Comparison of ENCODE assay signal across 9 cellular contexts in genomic region chr16:8850279-8850885, GRCh38. TPM values are rescaled to one million over a fixed set of nuclear protein-coding genes. Genes with fewer than 3 reads are reported as not detected.
DNase-seq lines count a peak whose midpoint lies in the region; ATAC-seq, FAIRE-seq and TF ChIP-seq lines count a peak whose summit lies in the region.
"Had no signal": no experiment of that assay in that cellular context is flagged by ENCODE, and none has a peak within 500 bp of the region (broad histone marks: within the 10 kb centered on the region; RNA-seq: fewer than 3 reads in every experiment).

No MANE protein-coding gene starts in this region.

- peak overlapping the region; percentile 81 for H3K27ac Mint-ChIP-seq in endothelial cell (ENCODE audit: unreplicated experiment)

- ATAC-seq in pancreas (peak; percentile 15 to 53 (median 46)), GM19452 (IDR thresholded peaks at IDR 0.05; ENCODE audit: unreplicated experiment) (no peak)

- peak; percentile 16 for FAIRE-seq in RCC 7860 (lab: Jason Lieb, UNC)
- no peak for FAIRE-seq in pancreas (lab: Jason Lieb, UNC)
- FAIRE-seq: islet of Langerhans had no signal

- peaks cover 0 to 26% (median 9%) of the 10 kb centered on the region in 3 donors for H3K36me3 ChIP-seq in pancreas

- H3K27me3 ChIP-seq in pancreas, result no peaks in the 10 kb centered on the region

- peaks cover 28% of the 10 kb centered on the region for H3K4me1 Mint-ChIP-seq in endothelial cell (ENCODE audit: unreplicated experiment)

- H3K4me3 Mint-ChIP-seq in endothelial cell (ENCODE audit: unreplicated experiment), result peak overlapping the region; percentile 5

- peak; percentile 57 for DNase-seq in GM04503 (ENCODE audit: low read depth)
- peak; percentile 82 for DNase-seq in RCC 7860 (ENCODE audit: low spot score)
- peak; percentile 34 for DNase-seq in endothelial cell (ENCODE audit: low spot score)
- DNase-seq in pancreas, result peak in 2 of 6 donors; percentile 56 to 69
- DNase-seq in NK-92 (lab: John Stamatoyannopoulos, UW; ENCODE audit: unreplicated experiment), result no peak
- no peak for DNase-seq in NCI-H1105 (lab: John Stamatoyannopoulos, UW)
- no peak for DNase-seq in NCI-H510A (lab: John Stamatoyannopoulos, UW)

- intact Hi-C loops in pancreas (cut with DNase I), result no loop called here

- no peaks in the 10 kb centered on the region for H3K9me3 ChIP-seq in pancreas

- H3K9me3 Mint-ChIP-seq in endothelial cell (ENCODE audit: unreplicated experiment), result no peaks in the 10 kb centered on the region

- H3K4me3 ChIP-seq in pancreas, result no peak overlapping the region

- TF ChIP-seq CTCF in endothelial cell (IDR thresholded peaks at IDR 0.05; ENCODE audit: unreplicated experiment) (no peak), pancreas (IDR thresholded peaks at IDR 0.05) (no peak)

- H3K36me3 Mint-ChIP-seq in endothelial cell (ENCODE audit: low read depth, unreplicated experiment), result peaks cover 28% of the 10 kb centered on the region

- no peaks in the 10 kb centered on the region for H3K4me1 ChIP-seq in pancreas

- H3K27ac ChIP-seq in pancreas, result peak overlapping the region in 2 of 4 donors; percentile 27 to 31

- peaks cover 11% of the 10 kb centered on the region for H3K27me3 Mint-ChIP-seq in endothelial cell (ENCODE audit: unreplicated experiment)

- WGBS in pancreas, 2 donors, result 61 to 73% methylated on average over 11 of the region's 11 CpGs

RNA-seq across cellular contexts. Expression of gene CARHSP1, which starts 18.4 kb away (rescaled TPM):
- total RNA-seq in endothelial cell (ENCODE audit: unreplicated experiment), result 127 TPM
- 10 to 100 TPM; 19.8 to 61.2 (median 22.9) TPM for total RNA-seq in pancreas
- polyA plus RNA-seq in pancreas, result 10 to 100 TPM; 69.0 to 78.7 TPM

RNA-seq across cellular contexts. Expression of gene LITAFD, which starts 31.8 kb away (rescaled TPM):
- total RNA-seq in endothelial cell (ENCODE audit: unreplicated experiment), result not detected
- not detected for total RNA-seq in pancreas
- polyA plus RNA-seq in pancreas, result not detected

RNA-seq across cellular contexts. Expression of gene PMM2, which starts 52.7 kb away (rescaled TPM):
- total RNA-seq in endothelial cell (ENCODE audit: unreplicated experiment), result 19.3 TPM
- 10 to 100 TPM; 19.2 to 40.3 (median 29.4) TPM for total RNA-seq in pancreas
- polyA plus RNA-seq in pancreas, result 10 to 100 TPM; 19.6 to 23.9 TPM

RNA-seq across cellular contexts. Expression of gene TMEM186, which starts 52.9 kb away (rescaled TPM):
- 8.1 TPM for total RNA-seq in endothelial cell (ENCODE audit: unreplicated experiment)
- 1 to 10 TPM; 2.7 to 6.1 (median 4.4) TPM for total RNA-seq in pancreas
- 1 to 10 TPM; 3.8 to 9.3 TPM for polyA plus RNA-seq in pancreas

Comparison
In these comparisons a context has a peak if more than half of its experiments do, and no peak if none do; other contexts are left out.
1. DNase-seq: peak in GM04503 (single experiment), RCC 7860 (single experiment) and endothelial cell (single experiment); none in NK-92 (single experiment), NCI-H1105 (single experiment) and NCI-H510A (single experiment).